8 cellular contexts compared by ENCODE assay signal in genomic region chr2:70248145-70248809, GRCh38. TPM values are rescaled to one million over a fixed set of nuclear protein-coding genes. Genes with fewer than 3 reads are reported as not detected.
DNase-seq lines count a peak whose midpoint lies in the region; ATAC-seq and TF ChIP-seq lines count a peak whose summit lies in the region.

TSS of gene TIA1 (minus strand) at chr2:70248628. CDS start at chr2:70248430, 198 bp downstream.

- H3K36me3 ChIP-seq in duodenal mucosa (ENCODE audit: control insufficient read depth in 1 of 2, insufficient read depth in 2 of 2, low read length in 2 of 2) = no peaks in the 10 kb centered on the region

- H3K9me3 Mint-ChIP-seq in CD14-positive monocyte = no peaks in the 10 kb centered on the region

- H3K27me3 Mint-ChIP-seq in CD14-positive monocyte (ENCODE audit: low read depth in 3 of 3) = peaks cover 0 to 3% (median 0%) of the 10 kb centered on the region in 3 donors

- peak; percentile 93 for ATAC-seq in GM19397 (IDR thresholded peaks at IDR 0.05; ENCODE audit: unreplicated experiment)
- peak; percentile 95 for ATAC-seq in HG03571 (IDR thresholded peaks at IDR 0.05; ENCODE audit: unreplicated experiment)

- H3K4me1 Mint-ChIP-seq in CD14-positive monocyte = peaks cover 31% of the 10 kb centered on the region

- H3K4me3 ChIP-seq in duodenal mucosa (ENCODE audit: low read depth in 1 of 2, low read length in 2 of 2) (peak within 1 kb of the TSS; percentile 100), lower leg skin (ENCODE audit: low read depth, poor library complexity, severe bottlenecking) (peak within 1 kb of the TSS; percentile 90)

- intact Hi-C loops in CD14-positive monocyte (cut with micrococcal nuclease) = loop anchor here (2.0 to 10.0 kb wide), 3 partner anchors 44 to 343 kb away; partner anchors contain the start of gene SNRPG (in 2 of the 2)
- intact Hi-C loops in lower leg skin (cut with DNase I; ENCODE audit: low total_unique reads) = no loop called here

- peak within 1 kb of the TSS; percentile 97 to 100 for H3K4me3 Mint-ChIP-seq in CD14-positive monocyte

- peaks cover 20 to 21% of the 10 kb centered on the region in 2 donors for H3K4me1 ChIP-seq in duodenal mucosa (ENCODE audit: control insufficient read depth in 1 of 2, insufficient read depth in 2 of 2, low read length in 2 of 2)

- no peaks in the 10 kb centered on the region for H3K27me3 ChIP-seq in duodenal mucosa (ENCODE audit: control insufficient read depth in 1 of 2, insufficient read depth in 2 of 2, low read length in 2 of 2)

- TF ChIP-seq CTCF in CD14-positive monocyte (IDR thresholded peaks at IDR 0.05) = no peak
- no peak for TF ChIP-seq CTCF in lower leg skin (IDR thresholded peaks at IDR 0.05)

- H3K9ac ChIP-seq in duodenal mucosa (ENCODE audit: low read depth in 1 of 2, low read length in 2 of 2) = peak within 1 kb of the TSS; percentile 100

- DNase-seq in CD14-positive monocyte (ENCODE audit: low spot score) (peak; percentile 98), NCI-H82 (lab: John Stamatoyannopoulos, UW) (peak; percentile 100), lower leg skin (ENCODE audit: low spot score in 2 of 2) (peak; percentile 98 to 100)
- peak; percentile 98 to 99 for DNase-seq in activated CD4-positive, alpha-beta T cell treated with anti-CD3 and anti-CD28 coated beads, Interleukin-2, amount 50 U/mL, for 48 hours
- DNase-seq in stimulated activated CD4-positive, alpha-beta T cell treated with anti-CD3 and anti-CD28 coated beads, Interleukin-4, amount 100 ng/mL, for 48 hours (ENCODE audit: low read depth in 2 of 2) = peak; percentile 96 to 97

- no peaks in the 10 kb centered on the region for H3K9me3 ChIP-seq in duodenal mucosa (ENCODE audit: control insufficient read depth in 1 of 2, low read length in 2 of 2)

- H3K36me3 Mint-ChIP-seq in CD14-positive monocyte = peaks cover 5 to 9% of the 10 kb centered on the region in 2 donors

- peak within 1 kb of the TSS; percentile 99 for H3K27ac ChIP-seq in duodenal mucosa (ENCODE audit: low read depth, low read length)

- 0 to 1% methylated on average over 37 to 43 of the region's 47 CpGs for WGBS in lower leg skin, 2 donors

- TF ChIP-seq POLR2A in lower leg skin (IDR thresholded peaks at IDR 0.05) = peak in 1 of 2 donors; percentile 12

- H3K27ac Mint-ChIP-seq in CD14-positive monocyte = peak within 1 kb of the TSS; percentile 95 to 99 (median 98)

RNA-seq across cellular contexts. Expression of gene TIA1, which starts in this region (rescaled TPM):
- polyA plus RNA-seq in CD14-positive monocyte = 10 to 100 TPM; 47.0 to 48.7 TPM
- 10 to 100 TPM; 37.9 to 52.7 (median 40.4) TPM for total RNA-seq in lower leg skin

Comparison
In these comparisons a context has a peak if more than half of its experiments do, and no peak if none do; other contexts are left out.
1. Peak in every context shown above with its lines: DNase-seq, ATAC-seq, H3K4me3 ChIP-seq and H3K27ac ChIP-seq.